In genomic region chr1:39360726-39361125, GRCh38 we compare ENCODE assay signal across 18 cellular contexts.
DNase-seq lines count a peak whose midpoint lies in the region; ATAC-seq, FAIRE-seq and TF ChIP-seq lines count a peak whose summit lies in the region.
"Had no signal": no experiment of that assay in that cellular context is flagged by ENCODE, and none has a peak within 500 bp of the region (broad histone marks: within the 10 kb centered on the region; RNA-seq: fewer than 3 reads in every experiment).

No MANE protein-coding gene starts in this region.

- peaks cover 72 to 79% of the 10 kb centered on the region in 2 donors for H3K36me3 Mint-ChIP-seq in CD4-positive, alpha-beta memory T cell
- peaks cover 35% of the 10 kb centered on the region for H3K36me3 Mint-ChIP-seq in astrocyte (ENCODE audit: low read depth, unreplicated experiment)

- H3K27me3 ChIP-seq in CD4-positive, alpha-beta memory T cell (ENCODE audit: insufficient read depth, low read length): no peaks in the 10 kb centered on the region
- H3K27me3 ChIP-seq in astrocyte (ENCODE audit: insufficient read depth, low read length) (no peaks in the 10 kb centered on the region), mesenchymal stem cell (ENCODE audit: control insufficient read depth in 1 of 2, insufficient read depth in 1 of 2, low read length in 2 of 2) (no peaks in the 10 kb centered on the region)
- H3K27me3 ChIP-seq: BLaER1, gastrocnemius medialis had no signal

- no peak overlapping the region for H3K4ac ChIP-seq in mesenchymal stem cell (ENCODE audit: low read depth in 1 of 2, low read length in 2 of 2)

- in situ Hi-C loops in KBM-7 (cut with MboI; ENCODE audit: low pct_unique_long_range_greater_than_20kb, low sequenced_read_pairs): no loop called here

- H3K79me2 ChIP-seq in astrocyte (ENCODE audit: insufficient read depth, low read length): peaks cover 14% of the 10 kb centered on the region

- no peak overlapping the region for H3K27ac ChIP-seq in CD4-positive, alpha-beta memory T cell (ENCODE audit: low read depth, low read length)
- H3K27ac ChIP-seq in astrocyte (ENCODE audit: low read depth, low read length) (no peak overlapping the region), mesenchymal stem cell (ENCODE audit: low read length, poor library complexity, severe bottlenecking) (no peak overlapping the region)
- H3K27ac ChIP-seq: BLaER1, PC-9 had no signal

- no peak overlapping the region for H4K91ac ChIP-seq in mesenchymal stem cell (ENCODE audit: low read length)

- H3K27me3 Mint-ChIP-seq in CD4-positive, alpha-beta memory T cell: no peaks in the 10 kb centered on the region
- H3K27me3 Mint-ChIP-seq in astrocyte (ENCODE audit: low read depth, unreplicated experiment): no peaks in the 10 kb centered on the region

- peaks cover 20% of the 10 kb centered on the region for H3K79me1 ChIP-seq in mesenchymal stem cell (replicated peaks; ENCODE audit: low read length, poor library complexity, severe bottlenecking)

- no peak overlapping the region for H4K8ac ChIP-seq in mesenchymal stem cell (ENCODE audit: low read length)

- no peaks in the 10 kb centered on the region for H3K9me3 Mint-ChIP-seq in CD4-positive, alpha-beta memory T cell
- H3K9me3 Mint-ChIP-seq in astrocyte (ENCODE audit: unreplicated experiment): no peaks in the 10 kb centered on the region

- H3K4me1 Mint-ChIP-seq in CD4-positive, alpha-beta memory T cell: peaks cover 0 to 3% (median 0%) of the 10 kb centered on the region in 4 donors
- H3K4me1 Mint-ChIP-seq in astrocyte (ENCODE audit: low read depth, unreplicated experiment): peaks cover 9% of the 10 kb centered on the region

- H2BK120ac ChIP-seq in mesenchymal stem cell (ENCODE audit: low read depth, low read length): no peak overlapping the region

- peak overlapping the region in 4 of 7 donors; percentile 16 to 55 (median 47) for H3K27ac Mint-ChIP-seq in CD4-positive, alpha-beta memory T cell
- H3K27ac Mint-ChIP-seq in astrocyte (ENCODE audit: unreplicated experiment): peak overlapping the region; percentile 67

- no peak overlapping the region for H2BK15ac ChIP-seq in mesenchymal stem cell (ENCODE audit: low read depth, poor library complexity, severe bottlenecking)

- no peak overlapping the region for H2AK5ac ChIP-seq in mesenchymal stem cell (ENCODE audit: low read length, severe bottlenecking)

- H3K9ac ChIP-seq in astrocyte (ENCODE audit: low read length) (no peak overlapping the region), mesenchymal stem cell (ENCODE audit: low read length) (no peak overlapping the region)
- H3K9ac ChIP-seq: BLaER1 had no signal

- no peaks in the 10 kb centered on the region for H3K9me3 ChIP-seq in CD4-positive, alpha-beta memory T cell (ENCODE audit: control insufficient read depth in 1 of 2, low read length in 2 of 2)
- no peaks in the 10 kb centered on the region for H3K9me3 ChIP-seq in astrocyte (ENCODE audit: insufficient read depth, low read depth, low read length)
- no peaks in the 10 kb centered on the region for H3K9me3 ChIP-seq in mesenchymal stem cell (ENCODE audit: control insufficient read depth, low read length)
- H3K9me3 ChIP-seq: BLaER1, gastrocnemius medialis had no signal

- H3K4me2 ChIP-seq in astrocyte (ENCODE audit: low read length) (no peak overlapping the region), mesenchymal stem cell (ENCODE audit: low read length, poor library complexity, severe bottlenecking) (no peak overlapping the region)
- H3K4me2 ChIP-seq: BLaER1, PC-9 had no signal

- H3K4me1 ChIP-seq in CD4-positive, alpha-beta memory T cell (ENCODE audit: insufficient read depth, low read length): no peaks in the 10 kb centered on the region
- no peaks in the 10 kb centered on the region for H3K4me1 ChIP-seq in astrocyte (ENCODE audit: insufficient read depth, low read length)
- H3K4me1 ChIP-seq in mesenchymal stem cell (ENCODE audit: control insufficient read depth, insufficient read depth, low read depth, low read length): no peaks in the 10 kb centered on the region
- H3K4me1 ChIP-seq: BLaER1 had no signal

- H2AFZ ChIP-seq in astrocyte (ENCODE audit: low read depth, low read length): no peak overlapping the region
- no peak overlapping the region for H2AFZ ChIP-seq in mesenchymal stem cell (ENCODE audit: low read depth, low read length)
- H2AFZ ChIP-seq: PC-9 had no signal

- intact Hi-C loops in CD4-positive, alpha-beta memory T cell (cut with micrococcal nuclease): loop anchor here (10.0 kb wide), 1 partner anchor 54 kb away; no protein-coding TSS in a partner anchor
- intact Hi-C loops in sciatic nerve (cut with DNase I): no loop called here

- WGBS in mesenchymal stem cell: 100% methylated on average over 1 of the region's 1 CpG

- ATAC-seq in sciatic nerve: no peak
- ATAC-seq in GM19351 (IDR thresholded peaks at IDR 0.05; ENCODE audit: unreplicated experiment): no peak
- ATAC-seq: gastrocnemius medialis had no signal

- TF ChIP-seq CTCF in astrocyte (IDR thresholded peaks at IDR 0.05; ENCODE audit: insufficient read depth, low read depth, low read length): no peak

- no peak for FAIRE-seq in astrocyte (lab: Jason Lieb, UNC)
- FAIRE-seq: urothelium cell line had no signal

- POLR2A ChIA-PET in CD4-positive, alpha-beta memory T cell (lab: Charles Lee; ENCODE audit: partially characterized antibody): no interaction called here

- CTCF ChIA-PET in CD4-positive, alpha-beta memory T cell (lab: Charles Lee; ENCODE audit: partially characterized antibody): interaction anchor here (1.7 to 2.2 kb wide), 2 partner anchors 50 to 178 kb away, joined by 4 to 7 read pairs; no protein-coding TSS in a partner anchor

- DNase-seq in CD4-positive, alpha-beta memory T cell: no peak
- DNase-seq in KBM-7 (peak; percentile 24), astrocyte (ENCODE audit: low read depth) (no peak), mesenchymal stem cell (peak; percentile 25), NCI-H1436 treated with DMSO at 0.1 percent for 48 hours (lab: John Stamatoyannopoulos, UW) (no peak), sciatic nerve (ENCODE audit: low spot score) (no peak), GDM1 (lab: John Stamatoyannopoulos, UW) (no peak)
- DNase-seq: activated CD4-positive, alpha-beta T cell treated with anti-CD3 and anti-CD28 coated beads for 4 hours; anterior cingulate cortex; effector CD8-positive, alpha-beta T cell; EL; gastrocnemius medialis; NCI-H446 treated with DMSO at 0.1 percent for 48 hours; stimulated activated CD4-positive, alpha-beta T cell treated with anti-CD3 and anti-CD28 coated beads, Interleukin-2, amount 100 ng/mL, for 48 hours had no signal

- no peak overlapping the region for H2BK5ac ChIP-seq in mesenchymal stem cell (ENCODE audit: low read depth, low read length, poor library complexity, severe bottlenecking)

- H3K23ac ChIP-seq in mesenchymal stem cell (ENCODE audit: low read length in 2 of 2): no peak overlapping the region

- no peak overlapping the region for H2BK12ac ChIP-seq in mesenchymal stem cell (ENCODE audit: low read length in 2 of 2)

- peaks cover 63% of the 10 kb centered on the region for H3K36me3 ChIP-seq in CD4-positive, alpha-beta memory T cell (ENCODE audit: insufficient read depth, low read length)
- H3K36me3 ChIP-seq in astrocyte (ENCODE audit: insufficient read depth, low read length): peaks cover 55% of the 10 kb centered on the region
- peaks cover 26 to 76% of the 10 kb centered on the region in 2 experiments for H3K36me3 ChIP-seq in mesenchymal stem cell (ENCODE audit: control insufficient read depth in 1 of 2, insufficient read depth in 2 of 2, low read depth in 1 of 2, low read length in 2 of 2)

- no peak overlapping the region for H3K4me3 ChIP-seq in CD4-positive, alpha-beta memory T cell (ENCODE audit: low read length in 2 of 2)
- H3K4me3 ChIP-seq in astrocyte (ENCODE audit: insufficient read depth, low read depth, low read length) (no peak overlapping the region), mesenchymal stem cell (ENCODE audit: insufficient read depth in 1 of 2, low read depth in 1 of 2, low read length in 2 of 2) (no peak overlapping the region)
- H3K4me3 ChIP-seq: BLaER1, gastrocnemius medialis, PC-9 had no signal

- H4K20me1 ChIP-seq in astrocyte (ENCODE audit: insufficient read depth, low read length): peaks cover 29% of the 10 kb centered on the region

- H3K18ac ChIP-seq in mesenchymal stem cell (ENCODE audit: low read depth in 1 of 2, low read length in 2 of 2): no peak overlapping the region

- H3K14ac ChIP-seq in mesenchymal stem cell (ENCODE audit: low read length in 2 of 2): no peak overlapping the region

- H3K4me3 Mint-ChIP-seq in CD4-positive, alpha-beta memory T cell: no peak overlapping the region
- H3K4me3 Mint-ChIP-seq in astrocyte (ENCODE audit: unreplicated experiment): no peak overlapping the region

Comparison
In these comparisons a context has a peak if more than half of its experiments do, and no peak if none do; other contexts are left out.
1. DNase-seq: peak in KBM-7 (single experiment) and mesenchymal stem cell (single experiment); none in CD4-positive, alpha-beta memory T cell (0 of 5), astrocyte (single experiment), NCI-H1436 treated with DMSO at 0.1 percent for 48 hours (single experiment), sciatic nerve (single experiment) and GDM1 (single experiment).